In the genomic region with DNA sequence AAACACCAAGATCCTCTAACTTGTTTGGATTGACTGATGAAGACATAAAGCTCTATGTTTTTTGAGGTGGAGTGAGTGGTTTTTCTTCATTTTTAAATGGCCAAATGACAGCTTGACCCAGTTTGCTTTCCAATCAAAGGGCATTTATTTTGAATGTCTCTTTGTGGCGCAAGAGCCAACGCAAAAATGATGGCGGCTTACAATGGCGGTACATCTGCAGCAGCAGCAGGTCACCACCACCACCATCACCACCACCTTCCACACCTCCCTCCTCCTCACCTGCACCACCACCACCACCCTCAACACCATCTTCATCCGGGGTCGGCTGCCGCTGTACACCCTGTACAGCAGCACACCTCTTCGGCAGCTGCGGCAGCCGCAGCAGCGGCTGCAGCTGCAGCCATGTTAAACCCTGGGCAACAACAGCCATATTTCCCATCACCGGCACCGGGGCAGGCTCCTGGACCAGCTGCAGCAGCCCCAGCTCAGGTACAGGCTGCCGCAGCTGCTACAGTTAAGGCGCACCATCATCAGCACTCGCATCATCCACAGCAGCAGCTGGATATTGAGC, we compare ENCODE assay signal across 11 cellular contexts. TPM values are rescaled to one million over a fixed set of nuclear protein-coding genes. Genes with fewer than 3 reads are reported as not detected.
A peak's percentile ranks its signal among the peaks of the same experiment; 100 is the strongest.
DNase-seq lines count a peak whose midpoint lies in the region; ATAC-seq and TF ChIP-seq lines count a peak whose summit lies in the region.
"Had no signal": no experiment of that assay in that cellular context is flagged by ENCODE, and none has a peak within 500 bp of the region (broad histone marks: within the 10 kb centered on the region; RNA-seq: fewer than 3 reads in every experiment).

No MANE protein-coding gene starts in this region.

- TF ChIP-seq CTCF in suprapubic skin (IDR thresholded peaks at IDR 0.05) (no peak), colonic mucosa (IDR thresholded peaks at IDR 0.05) (no peak)

- ATAC-seq in activated T-cell treated with anti-CD3 and anti-CD28 coated beads, Interleukin-2, amount 50 U/mL, for 72 hours (replicated peaks in 1 of 2) = no peak
- no peak for ATAC-seq in activated T-helper 17 cell treated with anti-CD3 and anti-CD28 coated beads, Interleukin-2, amount 50 U/mL, for 72 hours (replicated peaks)

- no peak for TF ChIP-seq EP300 in suprapubic skin (IDR thresholded peaks at IDR 0.05)

- H3K9me3 Mint-ChIP-seq in activated T-cell treated with anti-CD3 and anti-CD28 coated beads, Interleukin-2, amount 50 U/mL, for 72 hours = peaks cover 0 to 5% of the 10 kb centered on the region in 2 donors
- no peaks in the 10 kb centered on the region for H3K9me3 Mint-ChIP-seq in activated T-helper 17 cell treated with anti-CD3 and anti-CD28 coated beads, Interleukin-2, amount 50 U/mL, for 72 hours

- H3K4me1 ChIP-seq in suprapubic skin (peaks cover 37% of the 10 kb centered on the region), colonic mucosa (peaks cover 4% of the 10 kb centered on the region)

- H3K36me3 Mint-ChIP-seq in activated T-cell treated with anti-CD3 and anti-CD28 coated beads, Interleukin-2, amount 50 U/mL, for 72 hours (ENCODE audit: insufficient read depth in 2 of 2) = peaks cover 0 to 2% of the 10 kb centered on the region in 2 donors
- H3K36me3 Mint-ChIP-seq in activated T-helper 17 cell treated with anti-CD3 and anti-CD28 coated beads, Interleukin-2, amount 50 U/mL, for 72 hours (ENCODE audit: low read depth) = no peaks in the 10 kb centered on the region

- intact Hi-C loops in colonic mucosa (cut with DNase I) = loop anchor here (10.0 kb wide), 1 partner anchor 72 kb away; no protein-coding TSS in a partner anchor

- peak overlapping the region in 1 of 2 donors; percentile 63 for H3K9ac ChIP-seq in colonic mucosa (ENCODE audit: low read depth in 2 of 2, low read length in 2 of 2)

- no peak for DNase-seq in activated T-cell treated with anti-CD3 and anti-CD28 coated beads, Interleukin-2, amount 50 U/mL, for 72 hours
- no peak for DNase-seq in activated T-cell treated with anti-CD3 and anti-CD28 coated beads for 4 hours
- DNase-seq in suprapubic skin (ENCODE audit: low spot score in 2 of 2) = no peak
- no peak for DNase-seq in SK-N-DZ (ENCODE audit: low spot score)
- no peak for DNase-seq in colonic mucosa
- DNase-seq in GOT3 (lab: John Stamatoyannopoulos, UW) = no peak
- DNase-seq: amniotic stem cell, DMS79, mucosa of descending colon had no signal

- H3K4me3 ChIP-seq in iPS-18c (ENCODE audit: insufficient read depth, low read depth, low read length) (peak overlapping the region; percentile 76), suprapubic skin (peak overlapping the region; percentile 87), colonic mucosa (no peak overlapping the region)

- H3K36me3 ChIP-seq in suprapubic skin (no peaks in the 10 kb centered on the region), colonic mucosa (no peaks in the 10 kb centered on the region)

- H3K27ac ChIP-seq in suprapubic skin (no peak overlapping the region), colonic mucosa (no peak overlapping the region)

- H3K4me3 Mint-ChIP-seq in activated T-cell treated with anti-CD3 and anti-CD28 coated beads, Interleukin-2, amount 50 U/mL, for 72 hours = peak overlapping the region; percentile 87 to 89
- H3K4me3 Mint-ChIP-seq in activated T-helper 17 cell treated with anti-CD3 and anti-CD28 coated beads, Interleukin-2, amount 50 U/mL, for 72 hours = peak overlapping the region; percentile 71

- no peaks in the 10 kb centered on the region for H3K27me3 ChIP-seq in suprapubic skin
- H3K27me3 ChIP-seq in colonic mucosa = no peaks in the 10 kb centered on the region

- peaks cover 81% of the 10 kb centered on the region for H3K4me1 Mint-ChIP-seq in activated T-cell treated with anti-CD3 and anti-CD28 coated beads, Interleukin-2, amount 50 U/mL, for 72 hours (ENCODE audit: low read depth)
- peaks cover 43% of the 10 kb centered on the region for H3K4me1 Mint-ChIP-seq in activated T-helper 17 cell treated with anti-CD3 and anti-CD28 coated beads, Interleukin-2, amount 50 U/mL, for 72 hours

- H3K27me3 Mint-ChIP-seq in activated T-cell treated with anti-CD3 and anti-CD28 coated beads, Interleukin-2, amount 50 U/mL, for 72 hours (ENCODE audit: low read depth) = no peaks in the 10 kb centered on the region
- no peaks in the 10 kb centered on the region for H3K27me3 Mint-ChIP-seq in activated T-helper 17 cell treated with anti-CD3 and anti-CD28 coated beads, Interleukin-2, amount 50 U/mL, for 72 hours

- H3K9me3 ChIP-seq in iPS-18c (ENCODE audit: control insufficient read depth, insufficient read depth, low read length) = no peaks in the 10 kb centered on the region
- no peaks in the 10 kb centered on the region for H3K9me3 ChIP-seq in suprapubic skin
- no peaks in the 10 kb centered on the region for H3K9me3 ChIP-seq in colonic mucosa
- H3K9me3 ChIP-seq: mucosa of descending colon had no signal

- TF ChIP-seq POLR2A in suprapubic skin (IDR thresholded peaks at IDR 0.05) = no peak

- peak overlapping the region; percentile 85 for H3K27ac Mint-ChIP-seq in activated T-cell treated with anti-CD3 and anti-CD28 coated beads, Interleukin-2, amount 50 U/mL, for 72 hours
- peak overlapping the region; percentile 66 for H3K27ac Mint-ChIP-seq in activated T-helper 17 cell treated with anti-CD3 and anti-CD28 coated beads, Interleukin-2, amount 50 U/mL, for 72 hours

- WGBS in suprapubic skin = 97% methylated on average over 16 of the region's 16 CpGs

RNA-seq across cellular contexts. Expression of gene NLK, which starts 0.3 kb away (rescaled TPM):
- 10 to 100 TPM in 1 of 2 donors, 1 to 10 TPM in 1; 10.0 to 11.7 TPM for total RNA-seq in activated T-cell treated with anti-CD3 and anti-CD28 coated beads, Interleukin-2, amount 50 U/mL, for 72 hours
- 10 to 100 TPM in 1 of 2 donors, 1 to 10 TPM in 1; 8.2 to 11.6 TPM for total RNA-seq in activated T-helper 17 cell treated with anti-CD3 and anti-CD28 coated beads, Interleukin-2, amount 50 U/mL, for 72 hours
- total RNA-seq in suprapubic skin = 10 to 100 TPM in 2 of 4 donors, 1 to 10 TPM in 2; 7.7 to 20.8 (median 11.5) TPM
- polyA plus RNA-seq in SK-N-DZ (2014; cell fraction: cytosol; rRNA removed) = 26.2 and 30.7 TPM in 2 replicates
- polyA plus RNA-seq in SK-N-DZ (2014; cell fraction: nucleus; rRNA removed) = 26.5 and 35.4 TPM in 2 replicates
- 10 to 100 TPM; 17.2 to 20.9 TPM for total RNA-seq in colonic mucosa
